ENCODE assay signal across 17 cellular contexts in genomic region chr2:65373365-65373918, GRCh38.
"Had no signal": no experiment of that assay in that cellular context is flagged by ENCODE, and none has a peak within 500 bp of the region (broad histone marks: within the 10 kb centered on the region; RNA-seq: fewer than 3 reads in every experiment).

No MANE protein-coding gene starts in this region.

- H3K27ac Mint-ChIP-seq: activated CD4-positive, alpha-beta T cell treated with anti-CD3 and anti-CD28 coated beads for 36 hours; activated CD8-positive, alpha-beta T cell treated with anti-CD3 and anti-CD28 coated beads, Interleukin-2, amount 10 ng/mL, durations not matched to agents 7 days and 5 days; activated naive CD4-positive, alpha-beta T cell treated with anti-CD3 and anti-CD28 coated beads, Interleukin-2, amount 10 ng/mL, durations not matched to agents 7 days and 5 days; activated T-helper 17 cell treated with anti-CD3 and anti-CD28 coated beads, Interleukin-2, amount 50 U/mL, for 72 hours; mesothelial cell of epicardium; neural progenitor cell had no signal

- H3K27me3 Mint-ChIP-seq: activated naive CD4-positive, alpha-beta T cell treated with anti-CD3 and anti-CD28 coated beads, Interleukin-2, amount 10 ng/mL, durations not matched to agents 7 days and 5 days; activated T-helper 17 cell treated with anti-CD3 and anti-CD28 coated beads, Interleukin-2, amount 50 U/mL, for 72 hours had no signal

- DNase-seq: activated CD4-positive, alpha-beta T cell treated with anti-CD3 and anti-CD28 coated beads for 36 hours; activated CD8-positive, alpha-beta memory T cell treated with anti-CD3 and anti-CD28 coated beads, Interleukin-2, amount 50 U/mL, for 48 hours; activated CD8-positive, alpha-beta T cell treated with anti-CD3 and anti-CD28 coated beads, Interleukin-2, amount 10 ng/mL, durations not matched to agents 7 days and 5 days; activated naive CD4-positive, alpha-beta T cell treated with anti-CD3 and anti-CD28 coated beads, Interleukin-2, amount 10 ng/mL, durations not matched to agents 7 days and 5 days; central memory CD4-positive, alpha-beta T cell; effector CD4-positive, alpha-beta T cell; gastrocnemius medialis; kidney; lower lobe of right lung; T1000; thyroid gland had no signal

- H3K27ac ChIP-seq: coronary artery, neural progenitor cell, thyroid gland had no signal

- H3K9ac ChIP-seq: neural progenitor cell had no signal

- FAIRE-seq: kidney, urothelium cell line had no signal

- H3K36me3 ChIP-seq: gastrocnemius medialis, lower lobe of right lung, neural progenitor cell, thyroid gland had no signal

- H3K4me3 ChIP-seq: coronary artery, gastrocnemius medialis, lower lobe of right lung, neural progenitor cell, skin epidermis, thyroid gland had no signal

- H3K36me3 Mint-ChIP-seq: mesothelial cell of epicardium had no signal

- ATAC-seq: activated CD4-positive, alpha-beta T cell treated with anti-CD3 and anti-CD28 coated beads for 36 hours; activated CD8-positive, alpha-beta T cell treated with anti-CD3 and anti-CD28 coated beads, Interleukin-2, amount 10 ng/mL, durations not matched to agents 7 days and 5 days; activated T-helper 17 cell treated with anti-CD3 and anti-CD28 coated beads, Interleukin-2, amount 50 U/mL, for 72 hours; gastrocnemius medialis had no signal

- H3K4me3 Mint-ChIP-seq: activated CD4-positive, alpha-beta T cell treated with anti-CD3 and anti-CD28 coated beads for 36 hours; activated CD8-positive, alpha-beta T cell treated with anti-CD3 and anti-CD28 coated beads, Interleukin-2, amount 10 ng/mL, durations not matched to agents 7 days and 5 days; activated naive CD4-positive, alpha-beta T cell treated with anti-CD3 and anti-CD28 coated beads, Interleukin-2, amount 10 ng/mL, durations not matched to agents 7 days and 5 days; activated T-helper 17 cell treated with anti-CD3 and anti-CD28 coated beads, Interleukin-2, amount 50 U/mL, for 72 hours; mesothelial cell of epicardium; neural progenitor cell had no signal

- H3K4me1 Mint-ChIP-seq: activated T-helper 17 cell treated with anti-CD3 and anti-CD28 coated beads, Interleukin-2, amount 50 U/mL, for 72 hours had no signal

- H3K9me3 Mint-ChIP-seq: activated naive CD4-positive, alpha-beta T cell treated with anti-CD3 and anti-CD28 coated beads, Interleukin-2, amount 10 ng/mL, durations not matched to agents 7 days and 5 days; activated T-helper 17 cell treated with anti-CD3 and anti-CD28 coated beads, Interleukin-2, amount 50 U/mL, for 72 hours; mesothelial cell of epicardium; neural progenitor cell had no signal

- H2AFZ ChIP-seq: neural progenitor cell had no signal

- H3K4me2 ChIP-seq: neural progenitor cell had no signal

- H3K27me3 ChIP-seq: gastrocnemius medialis, neural progenitor cell, thyroid gland had no signal

- H3K9me3 ChIP-seq: gastrocnemius medialis, lower lobe of right lung, thyroid gland had no signal
